ENCODE assay signal across 13 cellular contexts in the genomic region with DNA sequence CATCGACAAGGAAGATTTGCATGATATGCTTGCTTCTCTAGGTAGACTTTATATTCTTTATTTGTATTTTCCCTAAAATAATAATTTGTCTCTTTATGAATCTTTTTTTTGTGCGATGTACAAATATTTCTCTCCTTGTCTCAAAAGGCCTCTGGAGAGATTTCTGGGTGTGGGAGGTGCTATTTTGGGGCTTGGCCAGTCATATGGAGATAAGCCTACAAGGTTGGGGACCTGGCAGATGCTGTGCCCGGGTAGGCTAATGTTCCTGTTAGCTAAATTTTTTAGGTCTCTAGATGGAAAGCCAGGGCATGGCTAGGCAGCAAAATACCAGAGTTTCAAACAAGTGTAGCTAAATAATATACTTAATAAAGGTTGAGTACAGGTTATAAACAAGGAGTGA.
"Had no signal": no experiment of that assay in that cellular context is flagged by ENCODE, and none has a peak within 500 bp of the region (broad histone marks: within the 10 kb centered on the region; RNA-seq: fewer than 3 reads in every experiment).

No MANE protein-coding gene starts in this region.

- H3K9me3 ChIP-seq: body of pancreas, gastroesophageal sphincter, neutrophil, tibial nerve had no signal

- H3K4me3 ChIP-seq: body of pancreas, gastroesophageal sphincter, tibial nerve had no signal

- H3K27me3 ChIP-seq: body of pancreas, gastroesophageal sphincter, neutrophil, tibial nerve had no signal

- DNase-seq: activated T-cell treated with anti-CD3 and anti-CD28 coated beads, Interleukin-2, amount 50 U/mL, for 1 hour; amniotic stem cell; body of pancreas; central memory CD4-positive, alpha-beta T cell; effector memory CD4-positive, alpha-beta T cell; kidney glomerular epithelial cell; posterior cingulate gyrus; stimulated activated CD4-positive, alpha-beta T cell treated with anti-CD3 and anti-CD28 coated beads, Interleukin-4, amount 100 ng/mL, for 4 hours had no signal

- ATAC-seq: activated CD4-positive, CD25-positive, alpha-beta regulatory T cell treated with anti-CD3 and anti-CD28 coated beads, Interleukin-2, amount 50 U/mL, for 24 hours; body of pancreas; gastroesophageal sphincter had no signal

- H3K27ac ChIP-seq: body of pancreas, epithelial cell of prostate, gastroesophageal sphincter, neutrophil, tibial nerve had no signal
